Comparison of ENCODE assay signal across 17 cellular contexts in the genomic region with DNA sequence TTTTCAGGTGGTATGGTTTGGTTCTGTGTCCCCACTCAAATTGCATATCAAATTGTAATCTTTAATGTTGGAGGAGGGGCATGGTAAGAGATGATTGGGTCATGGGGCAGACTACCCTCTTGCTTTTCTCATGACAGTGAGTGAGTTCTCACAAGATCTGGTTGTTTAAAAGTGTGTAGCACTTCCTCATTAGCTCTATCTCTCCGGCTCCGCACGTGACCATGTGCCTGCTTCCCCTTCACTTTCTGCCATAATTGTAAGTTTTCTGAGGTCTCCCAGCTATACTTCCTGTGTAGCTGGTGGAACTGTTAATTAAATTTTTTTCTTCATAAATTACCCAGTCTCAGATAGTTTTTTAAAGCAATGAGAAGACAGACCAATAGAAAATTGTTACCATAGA.
DNase-seq lines count a peak whose midpoint lies in the region; ATAC-seq and TF ChIP-seq lines count a peak whose summit lies in the region.
"Had no signal": no experiment of that assay in that cellular context is flagged by ENCODE, and none has a peak within 500 bp of the region (broad histone marks: within the 10 kb centered on the region; RNA-seq: fewer than 3 reads in every experiment).

No MANE protein-coding gene starts in this region.

- no peak for TF ChIP-seq CTCF in upper lobe of left lung (IDR thresholded peaks at IDR 0.05)

- no peaks in the 10 kb centered on the region for H3K27me3 Mint-ChIP-seq in IgD-negative memory B cell
- no peaks in the 10 kb centered on the region for H3K27me3 Mint-ChIP-seq in activated CD8-positive, alpha-beta memory T cell treated with anti-CD3 and anti-CD28 coated beads, Interleukin-2, amount 10 ng/mL, durations not matched to agents 7 days and 5 days
- H3K27me3 Mint-ChIP-seq: stimulated activated naive CD8-positive, alpha-beta T cell treated with anti-CD3 and anti-CD28 coated beads, Interleukin-15, Interleukin-2, amounts not matched to agents 100 ng/mL and 50 ng/mL, for 24 hours had no signal

- H3K9me3 ChIP-seq in upper lobe of left lung: no peaks in the 10 kb centered on the region

- TF ChIP-seq EP300 in upper lobe of left lung (IDR thresholded peaks at IDR 0.05): no peak

- H3K27me3 ChIP-seq in upper lobe of left lung: no peaks in the 10 kb centered on the region

- H3K9me3 Mint-ChIP-seq in IgD-negative memory B cell: peaks cover 1 to 3% (median 3%) of the 10 kb centered on the region in 3 donors
- peaks cover 7% of the 10 kb centered on the region for H3K9me3 Mint-ChIP-seq in activated CD8-positive, alpha-beta memory T cell treated with anti-CD3 and anti-CD28 coated beads, Interleukin-2, amount 10 ng/mL, durations not matched to agents 7 days and 5 days (ENCODE audit: low read depth)

- peak; percentile 22 for ATAC-seq in GM18909 (IDR thresholded peaks at IDR 0.05; ENCODE audit: poor library complexity, unreplicated experiment)
- peak; percentile 46 for ATAC-seq in HG02610 (IDR thresholded peaks at IDR 0.05; ENCODE audit: unreplicated experiment)
- ATAC-seq in activated CD8-positive, alpha-beta memory T cell treated with anti-CD3 and anti-CD28 coated beads, Interleukin-2, amount 10 ng/mL, durations not matched to agents 7 days and 5 days: no peak
- no peak for ATAC-seq in upper lobe of left lung (ENCODE audit: low FRiP score in 2 of 2)
- ATAC-seq: activated CD4-positive, CD25-positive, alpha-beta regulatory T cell treated with anti-CD3 and anti-CD28 coated beads, Interleukin-2, amount 50 U/mL, for 24 hours; left lobe of liver; natural killer cell; right cardiac atrium had no signal

- no peak overlapping the region for H3K4me3 ChIP-seq in upper lobe of left lung
- H3K4me3 ChIP-seq: GM23248 had no signal

- CTCF ChIA-PET in activated CD8-positive, alpha-beta memory T cell treated with anti-CD3 and anti-CD28 coated beads, Interleukin-2, amount 10 ng/mL, durations not matched to agents 7 days and 5 days (lab: Charles Lee): no interaction called here

- peak; percentile 5 for DNase-seq in medulla oblongata (ENCODE audit: extremely low spot score)
- no peak for DNase-seq in NCI-H1694 treated with DMSO at 0.1 percent for 48 hours (lab: John Stamatoyannopoulos, UW)
- DNase-seq in COR-L47 (lab: John Stamatoyannopoulos, UW): no peak
- DNase-seq in activated CD8-positive, alpha-beta memory T cell treated with anti-CD3 and anti-CD28 coated beads, Interleukin-2, amount 10 ng/mL, durations not matched to agents 7 days and 5 days: no peak
- no peak for DNase-seq in upper lobe of left lung
- DNase-seq: EL; GM23248; natural killer cell; NCI-H2029; NK-92 treated with Interleukin-12 subunit alpha and Interleukin-12 subunit beta, amount 100 ng/mL, for 24 hours; right cardiac atrium had no signal

- H3K4me1 Mint-ChIP-seq in IgD-negative memory B cell: peaks cover 25 to 35% (median 25%) of the 10 kb centered on the region in 3 donors
- H3K4me1 Mint-ChIP-seq in activated CD8-positive, alpha-beta memory T cell treated with anti-CD3 and anti-CD28 coated beads, Interleukin-2, amount 10 ng/mL, durations not matched to agents 7 days and 5 days: no peaks in the 10 kb centered on the region
- H3K4me1 Mint-ChIP-seq: natural killer cell had no signal

- no peaks in the 10 kb centered on the region for H3K36me3 Mint-ChIP-seq in IgD-negative memory B cell
- H3K36me3 Mint-ChIP-seq in activated CD8-positive, alpha-beta memory T cell treated with anti-CD3 and anti-CD28 coated beads, Interleukin-2, amount 10 ng/mL, durations not matched to agents 7 days and 5 days: no peaks in the 10 kb centered on the region
- H3K36me3 Mint-ChIP-seq: natural killer cell had no signal

- 68 to 79% methylated on average over 3 of the region's 3 CpGs for WGBS in upper lobe of left lung, 2 donors

- no peak overlapping the region for H3K27ac ChIP-seq in upper lobe of left lung
- H3K27ac ChIP-seq: GM23248 had no signal

- no peak for TF ChIP-seq POLR2A in upper lobe of left lung (IDR thresholded peaks at IDR 0.05)

- H3K4me3 Mint-ChIP-seq in IgD-negative memory B cell: peak overlapping the region; percentile 13 to 63 (median 61)
- no peak overlapping the region for H3K4me3 Mint-ChIP-seq in activated CD8-positive, alpha-beta memory T cell treated with anti-CD3 and anti-CD28 coated beads, Interleukin-2, amount 10 ng/mL, durations not matched to agents 7 days and 5 days
- H3K4me3 Mint-ChIP-seq: natural killer cell; stimulated activated naive CD8-positive, alpha-beta T cell treated with anti-CD3 and anti-CD28 coated beads, Interleukin-15, Interleukin-2, amounts not matched to agents 100 ng/mL and 50 ng/mL, for 24 hours had no signal

- no peaks in the 10 kb centered on the region for H3K36me3 ChIP-seq in upper lobe of left lung

- no peaks in the 10 kb centered on the region for H3K4me1 ChIP-seq in upper lobe of left lung

- peak overlapping the region; percentile 32 to 93 (median 49) for H3K27ac Mint-ChIP-seq in IgD-negative memory B cell
- no peak overlapping the region for H3K27ac Mint-ChIP-seq in activated CD8-positive, alpha-beta memory T cell treated with anti-CD3 and anti-CD28 coated beads, Interleukin-2, amount 10 ng/mL, durations not matched to agents 7 days and 5 days
- H3K27ac Mint-ChIP-seq: natural killer cell; stimulated activated naive CD8-positive, alpha-beta T cell treated with anti-CD3 and anti-CD28 coated beads, Interleukin-15, Interleukin-2, amounts not matched to agents 100 ng/mL and 50 ng/mL, for 24 hours had no signal

Comparison
In these comparisons a context has a peak if more than half of its experiments do, and no peak if none do; other contexts are left out.
1. ATAC-seq: peak in GM18909 (single experiment) and HG02610 (single experiment); none in activated CD8-positive, alpha-beta memory T cell treated with anti-CD3 and anti-CD28 coated beads, Interleukin-2, amount 10 ng/mL, durations not matched to agents 7 days and 5 days (single experiment) and upper lobe of left lung (0 of 2).